In the genomic region with DNA sequence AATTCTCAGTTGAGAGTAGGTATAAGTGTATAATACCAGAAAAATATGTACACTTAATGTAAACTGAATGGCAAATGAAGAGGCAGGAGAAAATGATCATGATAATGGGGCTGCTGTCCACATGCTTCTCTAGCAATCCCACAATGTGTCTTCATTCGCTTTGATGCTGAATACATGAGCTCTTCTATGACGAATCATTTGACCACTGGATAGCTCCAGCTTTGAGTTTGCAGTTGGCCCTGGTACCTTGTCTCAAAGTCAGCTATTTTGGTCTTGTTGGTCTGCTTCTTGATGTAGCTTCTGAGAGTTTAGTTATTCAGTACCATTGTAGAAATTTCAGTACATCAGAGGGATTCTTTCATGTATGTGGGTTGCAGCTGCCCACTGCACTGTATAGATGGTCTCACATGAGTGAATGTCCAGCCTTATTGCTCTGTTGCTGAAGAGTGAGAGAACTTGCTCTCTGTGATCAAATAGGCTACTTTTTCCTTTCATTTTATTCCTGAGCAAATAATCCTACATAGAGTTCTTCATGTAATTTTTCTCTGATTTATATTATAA, we compare ENCODE assay signal across 32 cellular contexts.
DNase-seq lines count a peak whose midpoint lies in the region; ATAC-seq and TF ChIP-seq lines count a peak whose summit lies in the region.
"Had no signal": no experiment of that assay in that cellular context is flagged by ENCODE, and none has a peak within 500 bp of the region (broad histone marks: within the 10 kb centered on the region; RNA-seq: fewer than 3 reads in every experiment).

No MANE protein-coding gene starts in this region.

- no peak overlapping the region for H3K18ac ChIP-seq in mesenchymal stem cell (ENCODE audit: low read depth in 1 of 2, low read length in 2 of 2)

- H3K4me2 ChIP-seq in Loucy (ENCODE audit: low read depth, low read length, poor library complexity, severe bottlenecking) (no peak overlapping the region), mesenchymal stem cell (ENCODE audit: low read length, poor library complexity, severe bottlenecking) (no peak overlapping the region)
- H3K4me2 ChIP-seq: A549, hepatocyte had no signal

- peaks cover 4% of the 10 kb centered on the region; the same call in 1 of the 2 replicates for H3K36me3 ChIP-seq in Loucy (ENCODE audit: insufficient read depth, low read length)
- H3K36me3 ChIP-seq in mesenchymal stem cell (ENCODE audit: control insufficient read depth in 1 of 2, insufficient read depth in 2 of 2, low read depth in 1 of 2, low read length in 2 of 2): peaks cover 0 to 14% of the 10 kb centered on the region in 2 experiments
- no peaks in the 10 kb centered on the region for H3K36me3 ChIP-seq in breast epithelium
- H3K36me3 ChIP-seq: BE2C, Peyer's patch had no signal

- H2AFZ ChIP-seq in Loucy (ENCODE audit: low read length) (peak overlapping the region; percentile 28; the same call in 1 of the 2 replicates), mesenchymal stem cell (ENCODE audit: low read depth, low read length) (peak overlapping the region; percentile 27)
- H2AFZ ChIP-seq: hepatocyte had no signal

- H3K27ac ChIP-seq in mesenchymal stem cell (ENCODE audit: low read length, poor library complexity, severe bottlenecking) (no peak overlapping the region), breast epithelium (no peak overlapping the region)
- H3K27ac ChIP-seq: A549, hepatocyte, Peyer's patch, testis had no signal

- no peak overlapping the region for H3K4ac ChIP-seq in mesenchymal stem cell (ENCODE audit: low read depth in 1 of 2, low read length in 2 of 2)

- H4K91ac ChIP-seq in mesenchymal stem cell (ENCODE audit: low read length): no peak overlapping the region

- H4K8ac ChIP-seq in mesenchymal stem cell (ENCODE audit: low read length): no peak overlapping the region

- H2BK120ac ChIP-seq in mesenchymal stem cell (ENCODE audit: low read depth, low read length): no peak overlapping the region

- no peaks in the 10 kb centered on the region for H3K9me2 ChIP-seq in Loucy (replicated peaks; ENCODE audit: low read depth, low read length)

- 96% methylated on average over 2 of the region's 2 CpGs for WGBS in mesenchymal stem cell

- no peaks in the 10 kb centered on the region for H3K9me3 Mint-ChIP-seq in naive thymus-derived CD8-positive, alpha-beta T cell
- H3K9me3 Mint-ChIP-seq: activated CD4-positive, alpha-beta T cell treated with anti-CD3 and anti-CD28 coated beads, Interleukin-2, amount 10 ng/mL, durations not matched to agents 24 days and 14 days; activated naive CD4-positive, alpha-beta T cell treated with anti-CD3 and anti-CD28 coated beads, Interleukin-2, amount 50 U/mL, for 72 hours; CD8-positive, alpha-beta T cell; neural crest cell had no signal

- peak; percentile 24 for DNase-seq in GM10266 (ENCODE audit: extremely low spot score)
- no peak for DNase-seq in mesenchymal stem cell
- no peak for DNase-seq in occipital lobe (lab: John Stamatoyannopoulos, UW)
- DNase-seq in naive thymus-derived CD8-positive, alpha-beta T cell: no peak
- no peak for DNase-seq in breast epithelium (ENCODE audit: low spot score in 2 of 2)
- DNase-seq in RPMI8226: no peak
- DNase-seq: activated CD4-positive, alpha-beta T cell treated with anti-CD3 and anti-CD28 coated beads, Interleukin-2, amount 10 ng/mL, durations not matched to agents 24 days and 14 days; activated effector memory CD4-positive, alpha-beta T cell treated with Interleukin-2 at 50 U/mL for 16 hours; activated T-cell treated with anti-CD3 and anti-CD28 coated beads, Interleukin-2, amount 50 U/mL, for 1 hour; anterior cingulate cortex; BE2C; CD8-positive, alpha-beta T cell; effector CD4-positive, alpha-beta T cell; KG1; left cardiac atrium; NCI-H1417 treated with DMSO at 0.1 percent for 48 hours; NCI-H2029 treated with DMSO at 0.1 percent for 48 hours; NCI-H226; NCI-H748 treated with DMSO at 0.1 percent for 48 hours; Peyer's patch; small intestine; stimulated activated naive CD8-positive, alpha-beta T cell treated with anti-CD3 and anti-CD28 coated beads, Interleukin-15, Interleukin-2, amounts not matched to agents 100 U/mL and 50 U/mL, for 24 hours; T1000; testis had no signal

- POLR2A ChIA-PET in naive thymus-derived CD8-positive, alpha-beta T cell (lab: Charles Lee): no interaction called here

- no peak overlapping the region for H2BK15ac ChIP-seq in mesenchymal stem cell (ENCODE audit: low read depth, poor library complexity, severe bottlenecking)

- peaks cover 5% of the 10 kb centered on the region for H3K4me1 ChIP-seq in Loucy (ENCODE audit: insufficient read depth, low read length, poor library complexity, severe bottlenecking)
- no peaks in the 10 kb centered on the region for H3K4me1 ChIP-seq in mesenchymal stem cell (ENCODE audit: control insufficient read depth, insufficient read depth, low read depth, low read length)
- H3K4me1 ChIP-seq in breast epithelium: no peaks in the 10 kb centered on the region
- H3K4me1 ChIP-seq: A549, BE2C, Peyer's patch, testis had no signal

- TF ChIP-seq CTCF in GM10266 (IDR thresholded peaks at IDR 0.05; ENCODE audit: control insufficient read depth, insufficient read depth, low read depth, missing control alignments) (no peak), Loucy (conservative IDR thresholded peaks at IDR 0.05; ENCODE audit: low read length) (no peak), breast epithelium (IDR thresholded peaks at IDR 0.05) (no peak)

- no peak overlapping the region for H3K9ac ChIP-seq in Loucy (ENCODE audit: low read depth, low read length, poor library complexity, severe bottlenecking)
- H3K9ac ChIP-seq in mesenchymal stem cell (ENCODE audit: low read length): no peak overlapping the region

- no peak overlapping the region for H3K14ac ChIP-seq in mesenchymal stem cell (ENCODE audit: low read length in 2 of 2)

- no peak overlapping the region for H3K27ac Mint-ChIP-seq in naive thymus-derived CD8-positive, alpha-beta T cell
- H3K27ac Mint-ChIP-seq: activated CD4-positive, alpha-beta T cell treated with anti-CD3 and anti-CD28 coated beads, Interleukin-2, amount 10 ng/mL, durations not matched to agents 24 days and 14 days; CD8-positive, alpha-beta T cell had no signal

- no peak overlapping the region for H2BK12ac ChIP-seq in mesenchymal stem cell (ENCODE audit: low read length in 2 of 2)

- peak; percentile 61 for ATAC-seq in HG02759 (IDR thresholded peaks at IDR 0.05; ENCODE audit: unreplicated experiment)
- no peak for ATAC-seq in naive thymus-derived CD8-positive, alpha-beta T cell
- ATAC-seq: A549; CD8-positive, alpha-beta T cell; HCT116; stimulated activated naive CD8-positive, alpha-beta T cell treated with anti-CD3 and anti-CD28 coated beads, Interleukin-15, Interleukin-2, amounts not matched to agents 100 U/mL and 50 U/mL, for 24 hours had no signal

- no peaks in the 10 kb centered on the region for H3F3A ChIP-seq in Loucy (ENCODE audit: low read depth)

- H3K79me1 ChIP-seq in mesenchymal stem cell (replicated peaks; ENCODE audit: low read length, poor library complexity, severe bottlenecking): peaks cover 5% of the 10 kb centered on the region

- intact Hi-C loops in breast epithelium (cut with DNase I; ENCODE audit: low total_unique reads): no loop called here

- H3K36me3 Mint-ChIP-seq in naive thymus-derived CD8-positive, alpha-beta T cell: peaks cover 6 to 55% (median 20%) of the 10 kb centered on the region in 3 donors

- H3K9me3 ChIP-seq in Loucy (ENCODE audit: insufficient read depth, low read depth, low read length): no peaks in the 10 kb centered on the region
- H3K9me3 ChIP-seq in mesenchymal stem cell (ENCODE audit: control insufficient read depth, low read length): no peaks in the 10 kb centered on the region
- H3K9me3 ChIP-seq in breast epithelium: no peaks in the 10 kb centered on the region
- H3K9me3 ChIP-seq: A549, BE2C, Peyer's patch, testis had no signal

- H3K4me3 ChIP-seq in Loucy (ENCODE audit: low read length, poor library complexity, severe bottlenecking) (no peak overlapping the region), mesenchymal stem cell (ENCODE audit: insufficient read depth in 1 of 2, low read depth in 1 of 2, low read length in 2 of 2) (no peak overlapping the region), breast epithelium (no peak overlapping the region)
- H3K4me3 ChIP-seq: A549, hepatocyte, lung, Peyer's patch, testis had no signal

- H3K27me3 ChIP-seq in Loucy (ENCODE audit: insufficient read depth, low read length, poor library complexity, severe bottlenecking) (no peaks in the 10 kb centered on the region), mesenchymal stem cell (ENCODE audit: control insufficient read depth in 1 of 2, insufficient read depth in 1 of 2, low read length in 2 of 2) (no peaks in the 10 kb centered on the region), breast epithelium (no peaks in the 10 kb centered on the region)
- H3K27me3 ChIP-seq: BE2C, hepatocyte, Peyer's patch, testis had no signal

- no peak overlapping the region for H2BK5ac ChIP-seq in mesenchymal stem cell (ENCODE audit: low read depth, low read length, poor library complexity, severe bottlenecking)

- H3K79me2 ChIP-seq in Loucy (ENCODE audit: insufficient read depth, low read length): no peaks in the 10 kb centered on the region
- H3K79me2 ChIP-seq: hepatocyte had no signal

- no peaks in the 10 kb centered on the region for H3K27me3 Mint-ChIP-seq in naive thymus-derived CD8-positive, alpha-beta T cell
- H3K27me3 Mint-ChIP-seq: activated CD4-positive, alpha-beta T cell treated with anti-CD3 and anti-CD28 coated beads, Interleukin-2, amount 10 ng/mL, durations not matched to agents 24 days and 14 days had no signal

- no peak overlapping the region for H3K4me3 Mint-ChIP-seq in naive thymus-derived CD8-positive, alpha-beta T cell
- H3K4me3 Mint-ChIP-seq: activated CD4-positive, alpha-beta T cell treated with anti-CD3 and anti-CD28 coated beads, Interleukin-2, amount 10 ng/mL, durations not matched to agents 24 days and 14 days; CD8-positive, alpha-beta T cell; neural crest cell had no signal

- no peak overlapping the region for H3K23ac ChIP-seq in mesenchymal stem cell (ENCODE audit: low read length in 2 of 2)

- no peak overlapping the region for H2AK5ac ChIP-seq in mesenchymal stem cell (ENCODE audit: low read length, severe bottlenecking)

- TF ChIP-seq POLR2A in breast epithelium (IDR thresholded peaks at IDR 0.05): no peak

- no peaks in the 10 kb centered on the region for H4K20me1 ChIP-seq in Loucy (ENCODE audit: insufficient read depth, low read length, poor library complexity, severe bottlenecking)

- peaks cover 0 to 2% (median 0%) of the 10 kb centered on the region in 4 donors for H3K4me1 Mint-ChIP-seq in naive thymus-derived CD8-positive, alpha-beta T cell
- H3K4me1 Mint-ChIP-seq: activated CD4-positive, alpha-beta T cell treated with anti-CD3 and anti-CD28 coated beads, Interleukin-2, amount 10 ng/mL, durations not matched to agents 24 days and 14 days had no signal
